18 cellular contexts compared by ENCODE assay signal in the genomic region with DNA sequence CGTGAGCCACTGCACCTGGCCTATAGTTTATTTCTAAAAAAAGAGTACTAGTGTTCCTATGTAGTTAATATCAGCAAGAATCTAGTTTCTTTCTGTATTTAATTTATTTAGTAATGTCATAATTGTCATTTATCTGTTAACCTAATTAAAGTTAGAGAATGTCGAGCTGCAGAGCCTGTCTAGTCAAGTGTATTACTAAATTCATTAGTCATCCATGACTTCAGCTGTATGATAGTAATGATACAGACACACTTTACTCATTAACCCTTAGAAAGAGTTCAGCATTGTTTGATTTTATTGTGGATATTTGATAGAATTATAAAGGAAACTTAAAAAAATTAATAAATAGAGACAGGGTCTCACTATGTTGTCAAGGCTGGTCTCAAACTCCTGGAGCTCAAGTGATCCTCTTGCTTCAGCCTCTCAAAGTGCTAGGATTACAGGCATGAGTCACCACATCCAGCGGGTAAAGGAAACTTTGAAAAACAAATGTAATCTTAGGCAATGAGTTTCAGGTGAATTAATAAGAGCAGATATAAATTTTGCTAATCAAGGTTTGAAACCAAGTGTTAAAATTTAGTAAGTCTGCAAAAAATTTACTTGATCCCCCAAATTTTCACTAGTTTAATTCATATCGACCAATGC.
"Had no signal": no experiment of that assay in that cellular context is flagged by ENCODE, and none has a peak within 500 bp of the region (broad histone marks: within the 10 kb centered on the region; RNA-seq: fewer than 3 reads in every experiment).

No MANE protein-coding gene starts in this region.

- H3K9me3 ChIP-seq: pancreas, tibial artery had no signal

- H3K4me1 ChIP-seq: pancreas had no signal

- H3K4me3 ChIP-seq: pancreas, tibial artery had no signal

- H3K27me3 ChIP-seq: pancreas, tibial artery had no signal

- DNase-seq: activated CD4-positive, alpha-beta memory T cell treated with anti-CD3 and anti-CD28 coated beads, Interleukin-2, amount 10 ng/mL, durations not matched to agents 7 days and 5 days; activated CD4-positive, alpha-beta T cell treated with anti-CD3 and anti-CD28 coated beads for 36 hours; activated effector memory CD4-positive, alpha-beta T cell treated with Interleukin-2 at 50 U/mL for 16 hours; activated T-cell treated with anti-CD3 and anti-CD28 coated beads, Interleukin-2, amount 50 U/mL, for 4 hours; caudate nucleus; left ventricle myocardium superior; mesenchymal stem cell; naive thymus-derived CD8-positive, alpha-beta T cell; pancreas; retina; T-helper 1 cell; T1000; tibial artery; WERI-Rb-1 had no signal

- ATAC-seq: activated CD4-positive, alpha-beta T cell treated with anti-CD3 and anti-CD28 coated beads for 36 hours; activated T-cell treated with anti-CD3 and anti-CD28 coated beads, Interleukin-2, amount 50 U/mL, for 4 hours; left ventricle myocardium superior; naive thymus-derived CD8-positive, alpha-beta T cell; pancreas; stimulated activated memory B cell treated with anti-CD40 and anti-IgM and Interleukin-4, amounts not matched to agents 10 μg/mL and 1 μg/mL and 100 μg/mL, for 72 hours had no signal

- H3K27ac ChIP-seq: pancreas, tibial artery, WERI-Rb-1 had no signal

- H3K36me3 ChIP-seq: pancreas, tibial artery, WERI-Rb-1 had no signal

- FAIRE-seq: colon, keratinocyte, pancreas, urothelium cell line had no signal
